1 cellular context compared by ENCODE assay signal in the genomic region with DNA sequence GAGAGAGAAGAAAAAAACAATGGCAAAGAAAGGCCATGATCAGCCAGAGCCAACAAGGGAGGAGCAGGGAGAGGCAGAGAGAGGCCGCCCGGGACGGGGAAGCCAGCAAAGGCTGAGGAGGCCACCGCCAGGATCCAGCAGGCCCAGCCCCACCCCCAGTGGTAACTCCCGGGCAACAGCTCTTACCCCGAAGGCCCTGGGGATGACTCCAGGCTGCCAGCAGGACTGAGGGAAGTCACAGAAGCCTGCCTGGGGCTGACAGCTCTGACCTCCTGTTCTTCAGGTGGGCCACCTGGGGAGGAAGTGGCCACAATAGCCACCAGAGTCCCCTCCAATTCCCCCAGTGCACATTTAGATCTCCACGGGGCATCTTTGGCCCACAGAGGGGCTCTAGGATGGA.
TF ChIP-seq lines count a peak whose summit lies in the region.

No MANE protein-coding gene starts in this region.

TF ChIP-seq in H1, 55 proteins besides CTCF, POLR2A, EP300 and RAD21:
- no peak for TF ChIP-seq SUZ12 (IDR thresholded peaks at IDR 0.05; ENCODE audit: low read length)
- TF ChIP-seq RNF2 (IDR thresholded peaks at IDR 0.05; ENCODE audit: borderline replicate concordance, low read depth, low read length, missing control alignments, poor library complexity, severe bottlenecking): no peak
- TF ChIP-seq, protein P1, sequence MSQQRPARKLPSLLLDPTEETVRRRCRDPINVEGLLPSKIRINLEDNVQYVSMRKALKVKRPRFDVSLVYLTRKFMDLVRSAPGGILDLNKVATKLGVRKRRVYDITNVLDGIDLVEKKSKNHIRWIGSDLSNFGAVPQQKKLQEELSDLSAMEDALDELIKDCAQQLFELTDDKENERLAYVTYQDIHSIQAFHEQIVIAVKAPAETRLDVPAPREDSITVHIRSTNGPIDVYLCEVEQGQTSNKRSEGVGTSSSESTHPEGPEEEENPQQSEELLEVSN (IDR thresholded peaks at IDR 0.05): no peak
- TF ChIP-seq, protein P2, sequence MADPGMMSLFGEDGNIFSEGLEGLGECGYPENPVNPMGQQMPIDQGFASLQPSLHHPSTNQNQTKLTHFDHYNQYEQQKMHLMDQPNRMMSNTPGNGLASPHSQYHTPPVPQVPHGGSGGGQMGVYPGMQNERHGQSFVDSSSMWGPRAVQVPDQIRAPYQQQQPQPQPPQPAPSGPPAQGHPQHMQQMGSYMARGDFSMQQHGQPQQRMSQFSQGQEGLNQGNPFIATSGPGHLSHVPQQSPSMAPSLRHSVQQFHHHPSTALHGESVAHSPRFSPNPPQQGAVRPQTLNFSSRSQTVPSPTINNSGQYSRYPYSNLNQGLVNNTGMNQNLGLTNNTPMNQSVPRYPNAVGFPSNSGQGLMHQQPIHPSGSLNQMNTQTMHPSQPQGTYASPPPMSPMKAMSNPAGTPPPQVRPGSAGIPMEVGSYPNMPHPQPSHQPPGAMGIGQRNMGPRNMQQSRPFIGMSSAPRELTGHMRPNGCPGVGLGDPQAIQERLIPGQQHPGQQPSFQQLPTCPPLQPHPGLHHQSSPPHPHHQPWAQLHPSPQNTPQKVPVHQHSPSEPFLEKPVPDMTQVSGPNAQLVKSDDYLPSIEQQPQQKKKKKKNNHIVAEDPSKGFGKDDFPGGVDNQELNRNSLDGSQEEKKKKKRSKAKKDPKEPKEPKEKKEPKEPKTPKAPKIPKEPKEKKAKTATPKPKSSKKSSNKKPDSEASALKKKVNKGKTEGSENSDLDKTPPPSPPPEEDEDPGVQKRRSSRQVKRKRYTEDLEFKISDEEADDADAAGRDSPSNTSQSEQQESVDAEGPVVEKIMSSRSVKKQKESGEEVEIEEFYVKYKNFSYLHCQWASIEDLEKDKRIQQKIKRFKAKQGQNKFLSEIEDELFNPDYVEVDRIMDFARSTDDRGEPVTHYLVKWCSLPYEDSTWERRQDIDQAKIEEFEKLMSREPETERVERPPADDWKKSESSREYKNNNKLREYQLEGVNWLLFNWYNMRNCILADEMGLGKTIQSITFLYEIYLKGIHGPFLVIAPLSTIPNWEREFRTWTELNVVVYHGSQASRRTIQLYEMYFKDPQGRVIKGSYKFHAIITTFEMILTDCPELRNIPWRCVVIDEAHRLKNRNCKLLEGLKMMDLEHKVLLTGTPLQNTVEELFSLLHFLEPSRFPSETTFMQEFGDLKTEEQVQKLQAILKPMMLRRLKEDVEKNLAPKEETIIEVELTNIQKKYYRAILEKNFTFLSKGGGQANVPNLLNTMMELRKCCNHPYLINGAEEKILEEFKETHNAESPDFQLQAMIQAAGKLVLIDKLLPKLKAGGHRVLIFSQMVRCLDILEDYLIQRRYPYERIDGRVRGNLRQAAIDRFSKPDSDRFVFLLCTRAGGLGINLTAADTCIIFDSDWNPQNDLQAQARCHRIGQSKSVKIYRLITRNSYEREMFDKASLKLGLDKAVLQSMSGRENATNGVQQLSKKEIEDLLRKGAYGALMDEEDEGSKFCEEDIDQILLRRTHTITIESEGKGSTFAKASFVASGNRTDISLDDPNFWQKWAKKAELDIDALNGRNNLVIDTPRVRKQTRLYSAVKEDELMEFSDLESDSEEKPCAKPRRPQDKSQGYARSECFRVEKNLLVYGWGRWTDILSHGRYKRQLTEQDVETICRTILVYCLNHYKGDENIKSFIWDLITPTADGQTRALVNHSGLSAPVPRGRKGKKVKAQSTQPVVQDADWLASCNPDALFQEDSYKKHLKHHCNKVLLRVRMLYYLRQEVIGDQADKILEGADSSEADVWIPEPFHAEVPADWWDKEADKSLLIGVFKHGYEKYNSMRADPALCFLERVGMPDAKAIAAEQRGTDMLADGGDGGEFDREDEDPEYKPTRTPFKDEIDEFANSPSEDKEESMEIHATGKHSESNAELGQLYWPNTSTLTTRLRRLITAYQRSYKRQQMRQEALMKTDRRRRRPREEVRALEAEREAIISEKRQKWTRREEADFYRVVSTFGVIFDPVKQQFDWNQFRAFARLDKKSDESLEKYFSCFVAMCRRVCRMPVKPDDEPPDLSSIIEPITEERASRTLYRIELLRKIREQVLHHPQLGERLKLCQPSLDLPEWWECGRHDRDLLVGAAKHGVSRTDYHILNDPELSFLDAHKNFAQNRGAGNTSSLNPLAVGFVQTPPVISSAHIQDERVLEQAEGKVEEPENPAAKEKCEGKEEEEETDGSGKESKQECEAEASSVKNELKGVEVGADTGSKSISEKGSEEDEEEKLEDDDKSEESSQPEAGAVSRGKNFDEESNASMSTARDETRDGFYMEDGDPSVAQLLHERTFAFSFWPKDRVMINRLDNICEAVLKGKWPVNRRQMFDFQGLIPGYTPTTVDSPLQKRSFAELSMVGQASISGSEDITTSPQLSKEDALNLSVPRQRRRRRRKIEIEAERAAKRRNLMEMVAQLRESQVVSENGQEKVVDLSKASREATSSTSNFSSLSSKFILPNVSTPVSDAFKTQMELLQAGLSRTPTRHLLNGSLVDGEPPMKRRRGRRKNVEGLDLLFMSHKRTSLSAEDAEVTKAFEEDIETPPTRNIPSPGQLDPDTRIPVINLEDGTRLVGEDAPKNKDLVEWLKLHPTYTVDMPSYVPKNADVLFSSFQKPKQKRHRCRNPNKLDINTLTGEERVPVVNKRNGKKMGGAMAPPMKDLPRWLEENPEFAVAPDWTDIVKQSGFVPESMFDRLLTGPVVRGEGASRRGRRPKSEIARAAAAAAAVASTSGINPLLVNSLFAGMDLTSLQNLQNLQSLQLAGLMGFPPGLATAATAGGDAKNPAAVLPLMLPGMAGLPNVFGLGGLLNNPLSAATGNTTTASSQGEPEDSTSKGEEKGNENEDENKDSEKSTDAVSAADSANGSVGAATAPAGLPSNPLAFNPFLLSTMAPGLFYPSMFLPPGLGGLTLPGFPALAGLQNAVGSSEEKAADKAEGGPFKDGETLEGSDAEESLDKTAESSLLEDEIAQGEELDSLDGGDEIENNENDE (IDR thresholded peaks at IDR 0.05; ENCODE audit: insufficient replicate concordance, low read length): no peak
- TF ChIP-seq SP2 (IDR thresholded peaks at IDR 0.05; ENCODE audit: low read length): no peak
- no peak for TF ChIP-seq TAF1 (IDR thresholded peaks at IDR 0.05; ENCODE audit: low read depth, low read length)
- no peak for TF ChIP-seq SIX5 (IDR thresholded peaks at IDR 0.05; ENCODE audit: low read depth, low read length)
- TF ChIP-seq BACH1 (IDR thresholded peaks at IDR 0.05; ENCODE audit: low read length): no peak
- TF ChIP-seq GABPA (IDR thresholded peaks at IDR 0.05; ENCODE audit: borderline replicate concordance, insufficient read depth, low read length): no peak
- no peak for TF ChIP-seq CHD2 (IDR thresholded peaks at IDR 0.05; ENCODE audit: low read length)
- no peak for TF ChIP-seq POLR2AphosphoS5 (IDR thresholded peaks at IDR 0.05; ENCODE audit: low read depth, low read length)
- no peak for TF ChIP-seq SRF (IDR thresholded peaks at IDR 0.05; ENCODE audit: low read depth, low read length)
- no peak for TF ChIP-seq CBX5 (IDR thresholded peaks at IDR 0.05; ENCODE audit: low read depth, low read length)
- no peak for TF ChIP-seq PHF8 (conservative IDR thresholded peaks at IDR 0.05; ENCODE audit: low read depth, low read length)
- no peak for TF ChIP-seq GTF2F1 (IDR thresholded peaks at IDR 0.05; ENCODE audit: borderline replicate concordance, low read depth, low read length)
- TF ChIP-seq CHD1 (IDR thresholded peaks at IDR 0.05; ENCODE audit: low read depth, low read length): no peak
